ENCODE assay signal across 25 cellular contexts in the genomic region with DNA sequence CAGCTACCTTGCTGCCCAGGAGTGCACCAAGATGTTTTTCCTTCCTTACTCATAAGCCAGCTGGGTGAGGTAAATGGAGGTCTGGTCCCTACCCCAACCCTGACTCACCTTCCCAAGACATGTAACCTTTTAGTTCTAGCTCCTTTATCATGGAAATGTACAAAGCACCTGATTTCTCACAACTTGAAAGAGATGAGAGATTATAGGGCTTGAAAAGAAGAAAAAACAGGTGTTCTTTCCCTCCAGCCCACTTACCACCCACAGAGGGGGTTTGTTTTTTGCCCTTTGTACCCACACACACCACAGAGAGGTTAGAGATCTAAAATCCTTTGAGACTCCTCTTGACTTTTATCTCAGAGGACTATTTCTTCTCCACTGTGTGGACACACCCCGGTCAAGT. TPM values are rescaled to one million over a fixed set of nuclear protein-coding genes. Genes with fewer than 3 reads are reported as not detected.
DNase-seq lines count a peak whose midpoint lies in the region; ATAC-seq, FAIRE-seq and TF ChIP-seq lines count a peak whose summit lies in the region.
"Had no signal": no experiment of that assay in that cellular context is flagged by ENCODE, and none has a peak within 500 bp of the region (broad histone marks: within the 10 kb centered on the region; RNA-seq: fewer than 3 reads in every experiment).

No MANE protein-coding gene starts in this region.

- peaks cover 38% of the 10 kb centered on the region for H3K4me1 ChIP-seq in CD8-positive, alpha-beta T cell (ENCODE audit: insufficient read depth, low read length)
- H3K4me1 ChIP-seq in MM.1S (ENCODE audit: low read length) (peaks cover 61% of the 10 kb centered on the region), GM12878 (ENCODE audit: control insufficient read depth, insufficient read depth, low read length) (peaks cover 28% of the 10 kb centered on the region), Peyer's patch (peaks cover 0 to 10% (median 0%) of the 10 kb centered on the region in 4 donors)
- H3K4me1 ChIP-seq: BE2C, esophagus muscularis mucosa, tibial artery had no signal

- POLR2A ChIA-PET in activated CD4-positive, alpha-beta memory T cell treated with anti-CD3 and anti-CD28 coated beads for 36 hours (lab: Charles Lee), result interaction anchor here (1.6 kb wide), 1 partner anchor 21 kb away, joined by 4 read pairs; the partner anchor contains the start of gene PLXNC1
- POLR2A ChIA-PET in activated CD4-positive, alpha-beta memory T cell treated with anti-CD3 and anti-CD28 coated beads, Interleukin-2, amount 10 ng/mL, durations not matched to agents 7 days and 5 days (lab: Charles Lee), result interaction anchor here (0.6 kb wide), 1 partner anchor 39 kb away, joined by 3 read pairs; no protein-coding TSS in a partner anchor
- POLR2A ChIA-PET in CD8-positive, alpha-beta T cell (lab: Charles Lee), result no interaction called here
- POLR2A ChIA-PET in GM12878 (lab: Charles Lee), result interaction anchor here (0.6 to 2.3 kb wide), 2 partner anchors 18 to 37 kb away, joined by 3 to 6 read pairs; no protein-coding TSS in a partner anchor

- H3K27me3 ChIP-seq in CD8-positive, alpha-beta T cell (ENCODE audit: insufficient read depth, low read length), result no peaks in the 10 kb centered on the region
- H3K27me3 ChIP-seq in MM.1S (replicated peaks; ENCODE audit: insufficient read depth, low read length) (no peaks in the 10 kb centered on the region), GM12878 (replicated peaks in 1 of 2; ENCODE audit: control insufficient read depth in 2 of 2, insufficient read depth in 2 of 2, low read length in 1 of 2) (no peaks in the 10 kb centered on the region), Peyer's patch (no peaks in the 10 kb centered on the region)
- H3K27me3 ChIP-seq: esophagus muscularis mucosa, tibial artery had no signal

- RAD21 ChIA-PET in GM12878 (lab: Charles Lee; ENCODE audit: unreplicated experiment), result interaction anchor here (1.6 kb wide), 1 partner anchor 18 kb away, joined by 5 read pairs; no protein-coding TSS in a partner anchor

- H3K27me3 Mint-ChIP-seq in activated CD4-positive, alpha-beta memory T cell treated with anti-CD3 and anti-CD28 coated beads for 36 hours, result no peaks in the 10 kb centered on the region
- no peaks in the 10 kb centered on the region for H3K27me3 Mint-ChIP-seq in activated CD4-positive, alpha-beta memory T cell treated with anti-CD3 and anti-CD28 coated beads, Interleukin-2, amount 10 ng/mL, durations not matched to agents 7 days and 5 days
- H3K27me3 Mint-ChIP-seq in CD8-positive, alpha-beta T cell (ENCODE audit: low read depth), result no peaks in the 10 kb centered on the region
- H3K27me3 Mint-ChIP-seq in endothelial cell (ENCODE audit: unreplicated experiment), result peaks cover 6% of the 10 kb centered on the region
- H3K27me3 Mint-ChIP-seq: naive B cell had no signal

- no peak overlapping the region for H3K9ac ChIP-seq in MM.1S (ENCODE audit: low read length)
- H3K9ac ChIP-seq in GM12878 (ENCODE audit: control insufficient read depth, insufficient read depth, low read length), result no peak overlapping the region

- no peak overlapping the region for H3K4me2 ChIP-seq in MM.1S (ENCODE audit: low read depth, low read length)
- H3K4me2 ChIP-seq in GM12878 (ENCODE audit: control insufficient read depth, insufficient read depth), result no peak overlapping the region

- H3K9me3 ChIP-seq in CD8-positive, alpha-beta T cell (ENCODE audit: low read length), result no peaks in the 10 kb centered on the region
- H3K9me3 ChIP-seq in MM.1S (replicated peaks; ENCODE audit: insufficient read depth, low read length) (no peaks in the 10 kb centered on the region), GM12878 (replicated peaks; ENCODE audit: control insufficient read depth, insufficient read depth, low read length) (no peaks in the 10 kb centered on the region), Peyer's patch (no peaks in the 10 kb centered on the region)
- H3K9me3 ChIP-seq: BE2C, esophagus muscularis mucosa, left ventricle myocardium inferior, tibial artery had no signal

- TF ChIP-seq CTCF in CD8-positive, alpha-beta T cell (IDR thresholded peaks at IDR 0.05), result no peak
- no peak for TF ChIP-seq CTCF in MM.1S (IDR thresholded peaks at IDR 0.05; ENCODE audit: low read length)
- no peak for TF ChIP-seq CTCF in GM12878 (IDR thresholded peaks at IDR 0.05 in 2 of 3, conservative IDR thresholded peaks at IDR 0.05 in 1 of 3; ENCODE audit: control insufficient read depth in 2 of 3, extremely low read depth in 1 of 3, insufficient read depth in 1 of 3, low read depth in 3 of 3, low read length in 3 of 3)
- TF ChIP-seq CTCF in endothelial cell (IDR thresholded peaks at IDR 0.05; ENCODE audit: unreplicated experiment), result no peak
- TF ChIP-seq CTCF in Peyer's patch (IDR thresholded peaks at IDR 0.05), result no peak

- no peak for ATAC-seq in CD8-positive, alpha-beta T cell
- ATAC-seq in GM12878 (no peak), GM19452 (IDR thresholded peaks at IDR 0.05; ENCODE audit: unreplicated experiment) (no peak)
- ATAC-seq: Panc1 had no signal

- H3F3A ChIP-seq in MM.1S (ENCODE audit: insufficient read depth, low read length), result peaks cover 44% of the 10 kb centered on the region

- in situ Hi-C loops in GM12878 (cut with MboI), result no loop called here

- no peak for TF ChIP-seq POLR2A in GM12878 (IDR thresholded peaks at IDR 0.05; ENCODE audit: low read depth, low read length)
- TF ChIP-seq POLR2A in Peyer's patch (IDR thresholded peaks at IDR 0.05), result no peak

- H3K27ac ChIP-seq in CD8-positive, alpha-beta T cell (ENCODE audit: low read depth, low read length), result no peak overlapping the region
- H3K27ac ChIP-seq in MM.1S (ENCODE audit: low read length) (peak overlapping the region; percentile 95; the same call in 1 of the 2 replicates), GM12878 (ENCODE audit: control insufficient read depth, insufficient read depth) (no peak overlapping the region), Peyer's patch (no peak overlapping the region)
- H3K27ac ChIP-seq: esophagus muscularis mucosa, left ventricle myocardium inferior, tibial artery had no signal

- no peak for FAIRE-seq in GM12878 (lab: Jason Lieb, UNC)
- FAIRE-seq: bronchial epithelial cell, colon, H54 had no signal

- no peak for TF ChIP-seq RAD21 in GM12878 (IDR thresholded peaks at IDR 0.05; ENCODE audit: insufficient read depth, low read depth, low read length)

- H3K4me3 Mint-ChIP-seq in activated CD4-positive, alpha-beta memory T cell treated with anti-CD3 and anti-CD28 coated beads for 36 hours, result no peak overlapping the region
- no peak overlapping the region for H3K4me3 Mint-ChIP-seq in activated CD4-positive, alpha-beta memory T cell treated with anti-CD3 and anti-CD28 coated beads, Interleukin-2, amount 10 ng/mL, durations not matched to agents 7 days and 5 days
- peak overlapping the region; percentile 2 for H3K4me3 Mint-ChIP-seq in CD8-positive, alpha-beta T cell
- H3K4me3 Mint-ChIP-seq in endothelial cell (ENCODE audit: unreplicated experiment), result no peak overlapping the region
- H3K4me3 Mint-ChIP-seq: naive B cell had no signal

- no peaks in the 10 kb centered on the region for H3K9me3 Mint-ChIP-seq in activated CD4-positive, alpha-beta memory T cell treated with anti-CD3 and anti-CD28 coated beads for 36 hours
- H3K9me3 Mint-ChIP-seq in activated CD4-positive, alpha-beta memory T cell treated with anti-CD3 and anti-CD28 coated beads, Interleukin-2, amount 10 ng/mL, durations not matched to agents 7 days and 5 days, result no peaks in the 10 kb centered on the region
- H3K9me3 Mint-ChIP-seq in CD8-positive, alpha-beta T cell, result no peaks in the 10 kb centered on the region
- H3K9me3 Mint-ChIP-seq in endothelial cell (ENCODE audit: unreplicated experiment), result no peaks in the 10 kb centered on the region
- H3K9me3 Mint-ChIP-seq: activated T-helper 2 cell treated with anti-CD3 and anti-CD28 coated beads, Interferon-gamma antibody, Interleukin-2, Interleukin-4, amounts not matched to agents 10 μg/mL and 5 μg/mL and 100 μg/mL, durations not matched to agents 14 hours and 24 hours and 36 hours; naive B cell had no signal

- H3K9me2 ChIP-seq in MM.1S (replicated peaks; ENCODE audit: insufficient read depth, low read length), result no peaks in the 10 kb centered on the region

- H3K36me3 ChIP-seq in CD8-positive, alpha-beta T cell (ENCODE audit: insufficient read depth, low read length), result no peaks in the 10 kb centered on the region
- H3K36me3 ChIP-seq in MM.1S (replicated peaks; ENCODE audit: insufficient read depth, low read length) (peaks cover 17% of the 10 kb centered on the region; the same call in 1 of the 2 replicates), GM12878 (ENCODE audit: control insufficient read depth in 2 of 2, insufficient read depth in 2 of 2, low read length in 1 of 2) (peaks cover 7 to 13% of the 10 kb centered on the region in 2 experiments), Peyer's patch (no peaks in the 10 kb centered on the region)
- H3K36me3 ChIP-seq: BE2C, esophagus muscularis mucosa, left ventricle myocardium inferior, tibial artery had no signal

- H3K4me3 ChIP-seq in CD8-positive, alpha-beta T cell (ENCODE audit: low read depth, low read length), result no peak overlapping the region
- H3K4me3 ChIP-seq in MM.1S (ENCODE audit: low read length) (no peak overlapping the region), GM12878 (no peak overlapping the region), Peyer's patch (no peak overlapping the region)
- H3K4me3 ChIP-seq: esophagus muscularis mucosa, left ventricle myocardium inferior, tibial artery had no signal

- intact Hi-C loops in activated CD4-positive, alpha-beta memory T cell treated with anti-CD3 and anti-CD28 coated beads for 36 hours (cut with micrococcal nuclease), result loop anchor here (2.0 kb wide), 1 partner anchor 19 kb away; no protein-coding TSS in a partner anchor
- intact Hi-C loops in CD8-positive, alpha-beta T cell (cut with DNase I, micrococcal nuclease), result no loop called here
- intact Hi-C loops in GM12878 (cut with micrococcal nuclease; ENCODE audit: unreplicated experiment), result no loop called here

- no peak for TF ChIP-seq EP300 in GM12878 (IDR thresholded peaks at IDR 0.05; ENCODE audit: borderline replicate concordance in 1 of 2, control insufficient read depth in 1 of 2, low read depth in 2 of 2, low read length in 2 of 2)

- no TSS peak for BruUV-seq in GM12878 (replicated peaks; lab: Mats Ljungman, UMichigan)

- peaks cover 47% of the 10 kb centered on the region for H3K4me1 Mint-ChIP-seq in activated CD4-positive, alpha-beta memory T cell treated with anti-CD3 and anti-CD28 coated beads for 36 hours (ENCODE audit: low read depth)
- peaks cover 45% of the 10 kb centered on the region for H3K4me1 Mint-ChIP-seq in activated CD4-positive, alpha-beta memory T cell treated with anti-CD3 and anti-CD28 coated beads, Interleukin-2, amount 10 ng/mL, durations not matched to agents 7 days and 5 days
- H3K4me1 Mint-ChIP-seq in CD8-positive, alpha-beta T cell (ENCODE audit: low read depth), result peaks cover 50% of the 10 kb centered on the region
- H3K4me1 Mint-ChIP-seq in endothelial cell (ENCODE audit: unreplicated experiment), result peaks cover 23% of the 10 kb centered on the region

- no peaks in the 10 kb centered on the region for H4K20me1 ChIP-seq in MM.1S (ENCODE audit: insufficient read depth, low read length)
- H4K20me1 ChIP-seq in GM12878 (ENCODE audit: control insufficient read depth, insufficient read depth), result no peaks in the 10 kb centered on the region

- peaks cover 4% of the 10 kb centered on the region for H3K36me3 Mint-ChIP-seq in activated CD4-positive, alpha-beta memory T cell treated with anti-CD3 and anti-CD28 coated beads for 36 hours
- peaks cover 24% of the 10 kb centered on the region for H3K36me3 Mint-ChIP-seq in activated CD4-positive, alpha-beta memory T cell treated with anti-CD3 and anti-CD28 coated beads, Interleukin-2, amount 10 ng/mL, durations not matched to agents 7 days and 5 days (ENCODE audit: low read depth)
- H3K36me3 Mint-ChIP-seq in CD8-positive, alpha-beta T cell, result peaks cover 5% of the 10 kb centered on the region
- H3K36me3 Mint-ChIP-seq in endothelial cell (ENCODE audit: low read depth, unreplicated experiment), result no peaks in the 10 kb centered on the region

- SMC1A ChIA-PET in GM12878 (lab: Charles Lee; ENCODE audit: uncharacterized antibody, unreplicated experiment), result interaction anchor here (0.9 to 16.3 kb wide), 5 partner anchors 11 to 235 kb away, joined by 3 to 367 read pairs (median 3); partner anchors contain the start of gene PLXNC1

- H3K79me2 ChIP-seq in MM.1S (ENCODE audit: low read length) (peaks cover 75% of the 10 kb centered on the region), GM12878 (ENCODE audit: control insufficient read depth, insufficient read depth, low read length) (peaks cover 5% of the 10 kb centered on the region)

- peak; percentile 38 for DNase-seq in activated CD4-positive, alpha-beta memory T cell treated with anti-CD3 and anti-CD28 coated beads for 36 hours
- no peak for DNase-seq in activated CD4-positive, alpha-beta memory T cell treated with anti-CD3 and anti-CD28 coated beads, Interleukin-2, amount 10 ng/mL, durations not matched to agents 7 days and 5 days
- no peak for DNase-seq in CD8-positive, alpha-beta T cell
- DNase-seq in MM.1S (no peak), GM12878 (ENCODE audit: low read depth, low spot score) (no peak), endothelial cell (ENCODE audit: low spot score) (no peak), Peyer's patch (no peak)
- DNase-seq: amygdala, BE2C, DMS79, foreskin melanocyte, Kasumi-1, left ventricle myocardium inferior, naive B cell, NCI-H2171, NCI-H524, occipital lobe, tibial artery had no signal

- CTCF ChIA-PET in activated CD4-positive, alpha-beta memory T cell treated with anti-CD3 and anti-CD28 coated beads for 36 hours (lab: Charles Lee), result interaction anchor here (0.7 kb wide), 1 partner anchor 17 kb away, joined by 3 read pairs; no protein-coding TSS in a partner anchor
- CTCF ChIA-PET in activated CD4-positive, alpha-beta memory T cell treated with anti-CD3 and anti-CD28 coated beads, Interleukin-2, amount 10 ng/mL, durations not matched to agents 7 days and 5 days (lab: Charles Lee), result no interaction called here
- CTCF ChIA-PET in CD8-positive, alpha-beta T cell (lab: Charles Lee), result interaction anchor here (0.9 kb wide), 1 partner anchor 35 kb away, joined by 3 read pairs; no protein-coding TSS in a partner anchor
- CTCF ChIA-PET in GM12878 (lab: Yijun Ruan, JAX), result interaction anchor here (0.8 to 1.1 kb wide), 2 partner anchors 12 to 20 kb away, joined by 3 read pairs; no protein-coding TSS in a partner anchor

- 25% methylated on average over 1 of the region's 1 CpG for WGBS in GM12878 (ENCODE audit: insufficient coverage, insufficient replicate concordance, low lambda C conversion rate, missing lambda C conversion rate)

- H3K27ac Mint-ChIP-seq in activated CD4-positive, alpha-beta memory T cell treated with anti-CD3 and anti-CD28 coated beads for 36 hours, result peak overlapping the region; percentile 29
- H3K27ac Mint-ChIP-seq in activated CD4-positive, alpha-beta memory T cell treated with anti-CD3 and anti-CD28 coated beads, Interleukin-2, amount 10 ng/mL, durations not matched to agents 7 days and 5 days, result no peak overlapping the region
- no peak overlapping the region for H3K27ac Mint-ChIP-seq in CD8-positive, alpha-beta T cell
- H3K27ac Mint-ChIP-seq in endothelial cell (ENCODE audit: unreplicated experiment), result no peak overlapping the region

- H2AFZ ChIP-seq in MM.1S (ENCODE audit: low read length) (no peak overlapping the region), GM12878 (ENCODE audit: control insufficient read depth, low read depth, low read length) (no peak overlapping the region)

RNA-seq across cellular contexts. Expression of gene PLXNC1, which starts 21.1 kb away (rescaled TPM):
- 1 to 10 TPM; 5.7 to 6.2 TPM for total RNA-seq in activated CD4-positive, alpha-beta memory T cell treated with anti-CD3 and anti-CD28 coated beads for 36 hours
- total RNA-seq in activated CD4-positive, alpha-beta memory T cell treated with anti-CD3 and anti-CD28 coated beads, Interleukin-2, amount 10 ng/mL, durations not matched to agents 7 days and 5 days, result 10 to 100 TPM; 27.0 to 27.1 TPM
- total RNA-seq in CD8-positive, alpha-beta T cell, result 1 to 10 TPM; 6.0 to 7.7 TPM
- 343 and 360 TPM in 2 replicates for total RNA-seq in GM12878 (2013; cell fraction: nucleolus; rRNA removed)
- total RNA-seq in GM12878 (2014; rRNA removed), result 29.4 and 31.9 TPM in 2 replicates
- total RNA-seq in GM12878 (2014; rRNA removed; fragmentation: Illumina TruSeq; extraction: Trizol), result 34.6 and 34.8 TPM in 2 replicates
- total RNA-seq in GM12878 (2021), result 35.2 and 36.4 TPM in 2 replicates
- 10.7 TPM for polyA plus RNA-seq in GM12878 (2011; ENCODE audit: low read depth)
- 41.2 and 47.8 TPM in 2 replicates for polyA plus RNA-seq in GM12878 (2011; rRNA removed)
- 20.9 and 21.4 TPM in 2 replicates for polyA plus RNA-seq in GM12878 (2011; cell fraction: cytosol; rRNA removed)
- 52.1 and 55.5 TPM in 2 replicates for polyA plus RNA-seq in GM12878 (2011; cell fraction: nucleus; rRNA removed)
- polyA plus RNA-seq in GM12878 (2012), result 13.0 and 18.3 TPM in 2 replicates
- 29.5 and 33.2 TPM in 2 replicates for polyA plus RNA-seq in GM12878 (2014; fragmentation: Illumina TruSeq; extraction: Trizol)
- polyA plus RNA-seq in GM12878 (2014; fragmentation: Nextera tagmentation; extraction: Ambion mirVana), result 1 to 10 TPM; 5.2 to 6.6 TPM
- 17.8 and 19.8 TPM in 2 replicates for polyA plus RNA-seq in GM12878 (2014; rRNA removed)
- polyA plus RNA-seq in GM12878 (2016; fragmentation: Nextera tagmentation; extraction: Ambion mirVana), result 1 to 10 TPM; 6.3 to 8.6 TPM
- 101 and 119 TPM in 2 replicates for polyA minus RNA-seq in GM12878 (2011; rRNA and poly(A)+ RNA removed)
- polyA minus RNA-seq in GM12878 (2011; cell fraction: cytosol; rRNA and poly(A)+ RNA removed), result 21.5 and 24.2 TPM in 2 replicates
- 88.5 and 139 TPM in 2 replicates for polyA minus RNA-seq in GM12878 (2011; cell fraction: nucleus; rRNA and poly(A)+ RNA removed)
- 1.1 TPM for total RNA-seq in endothelial cell (ENCODE audit: unreplicated experiment)
- total RNA-seq in Peyer's patch, result 10 to 100 TPM in 1 of 4 donors, 1 to 10 TPM in 2, under 1 TPM in 1; 0.88 to 21.5 (median 5.1) TPM
